In the genomic region with DNA sequence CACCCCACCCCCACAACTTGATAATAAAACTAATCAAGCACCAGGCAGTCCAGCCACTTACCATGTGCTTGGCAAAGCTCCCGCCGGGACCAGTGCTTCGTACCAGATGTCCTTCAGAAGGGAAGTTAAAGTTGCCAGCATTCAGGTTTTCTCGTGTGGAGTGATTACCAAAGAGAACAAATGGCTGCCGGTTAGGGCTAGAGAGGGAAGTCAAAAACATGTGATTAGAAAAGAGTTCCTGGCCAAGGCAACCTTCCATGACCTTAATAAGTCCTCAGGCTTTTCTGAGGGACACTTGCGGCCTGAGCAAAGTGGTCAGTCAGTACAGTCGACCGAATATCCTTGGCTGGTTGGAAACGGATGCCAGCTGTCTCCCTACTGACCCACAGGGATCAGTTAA, we compare ENCODE assay signal across 14 cellular contexts.
A peak's percentile ranks its signal among the peaks of the same experiment; 100 is the strongest.
DNase-seq lines count a peak whose midpoint lies in the region; ATAC-seq and TF ChIP-seq lines count a peak whose summit lies in the region.
"Had no signal": no experiment of that assay in that cellular context is flagged by ENCODE, and none has a peak within 500 bp of the region (broad histone marks: within the 10 kb centered on the region; RNA-seq: fewer than 3 reads in every experiment).

No MANE protein-coding gene starts in this region.

- H3K4me3 ChIP-seq in adipocyte (ENCODE audit: low read length), result no peak overlapping the region
- no peak overlapping the region for H3K4me3 ChIP-seq in vagina
- H3K4me3 ChIP-seq in effector memory CD4-positive, alpha-beta T cell (ENCODE audit: insufficient read depth, low read depth, low read length, poor library complexity, severe bottlenecking), result no peak overlapping the region
- H3K4me3 ChIP-seq: BLaER1 had no signal

- H3K27me3 ChIP-seq in adipocyte (replicated peaks; ENCODE audit: control insufficient read depth, insufficient read depth, low read length), result no peaks in the 10 kb centered on the region
- no peaks in the 10 kb centered on the region for H3K27me3 ChIP-seq in vagina
- no peaks in the 10 kb centered on the region for H3K27me3 ChIP-seq in effector memory CD4-positive, alpha-beta T cell (replicated peaks; ENCODE audit: control insufficient read depth, insufficient read depth, low read length, poor library complexity, severe bottlenecking)
- H3K27me3 ChIP-seq: BLaER1 had no signal

- ATAC-seq in left cardiac atrium (peak; percentile 90 to 91), GM18519 (IDR thresholded peaks at IDR 0.05; ENCODE audit: low FRiP score, unreplicated experiment) (no peak)

- H3K36me3 ChIP-seq in adipocyte (ENCODE audit: control insufficient read depth, insufficient read depth, low read length, severe bottlenecking) (peaks cover 45% of the 10 kb centered on the region), vagina (peaks cover 0 to 19% of the 10 kb centered on the region in 2 donors)
- H3K36me3 ChIP-seq in effector memory CD4-positive, alpha-beta T cell (ENCODE audit: control insufficient read depth, insufficient read depth, low read length), result no peaks in the 10 kb centered on the region

- DNase-seq in CD1c-positive myeloid dendritic cell (ENCODE audit: extremely low spot score), result peak; percentile 52
- DNase-seq in adipocyte (ENCODE audit: low read depth), result peak; percentile 34
- DNase-seq in left cardiac atrium, result peak; percentile 84
- peak; percentile 35 for DNase-seq in pulmonary artery endothelial cell (ENCODE audit: low read depth, low spot score)
- no peak for DNase-seq in vagina (ENCODE audit: extremely low spot score in 2 of 2)
- no peak for DNase-seq in effector memory CD4-positive, alpha-beta T cell
- DNase-seq in activated effector memory CD4-positive, alpha-beta T cell treated with Interleukin-2 at 50 U/mL for 16 hours, result no peak
- DNase-seq: activated CD4-positive, alpha-beta memory T cell treated with anti-CD3 and anti-CD28 coated beads for 36 hours; cortex of kidney; GOT3; mesenchymal stem cell; NCI-H1436 had no signal

- TF ChIP-seq CTCF in vagina (IDR thresholded peaks at IDR 0.05), result no peak

- H3K9me3 ChIP-seq in adipocyte (ENCODE audit: control insufficient read depth, low read length), result no peaks in the 10 kb centered on the region
- H3K9me3 ChIP-seq in vagina, result no peaks in the 10 kb centered on the region
- H3K9me3 ChIP-seq in effector memory CD4-positive, alpha-beta T cell (ENCODE audit: control insufficient read depth, low read length), result no peaks in the 10 kb centered on the region
- H3K9me3 ChIP-seq: BLaER1 had no signal

- intact Hi-C loops in left cardiac atrium (cut with DNase I), result no loop called here
- intact Hi-C loops in vagina (cut with DNase I), result no loop called here

- no peak overlapping the region for H3K27ac ChIP-seq in vagina
- no peak overlapping the region for H3K27ac ChIP-seq in effector memory CD4-positive, alpha-beta T cell (ENCODE audit: insufficient read depth, low read length, poor library complexity, severe bottlenecking)
- H3K27ac ChIP-seq: BLaER1 had no signal

- peaks cover 3% of the 10 kb centered on the region for H3K4me1 ChIP-seq in adipocyte (ENCODE audit: control insufficient read depth, insufficient read depth, low read length)
- no peaks in the 10 kb centered on the region for H3K4me1 ChIP-seq in vagina
- H3K4me1 ChIP-seq in effector memory CD4-positive, alpha-beta T cell (ENCODE audit: control insufficient read depth, insufficient read depth, low read length, poor library complexity, severe bottlenecking), result no peaks in the 10 kb centered on the region
- H3K4me1 ChIP-seq: BLaER1 had no signal

- H3K9ac ChIP-seq in adipocyte (ENCODE audit: low read length), result no peak overlapping the region
- H3K9ac ChIP-seq: BLaER1 had no signal

- TF ChIP-seq POLR2A in vagina (IDR thresholded peaks at IDR 0.05), result no peak

Comparison
In these comparisons a context has a peak if more than half of its experiments do, and no peak if none do; other contexts are left out.
1. DNase-seq: peak in CD1c-positive myeloid dendritic cell (single experiment), adipocyte (single experiment), left cardiac atrium (single experiment) and pulmonary artery endothelial cell (single experiment); none in vagina (0 of 2), effector memory CD4-positive, alpha-beta T cell (0 of 3) and activated effector memory CD4-positive, alpha-beta T cell treated with Interleukin-2 at 50 U/mL for 16 hours (single experiment).